14 cellular contexts compared by ENCODE assay signal in genomic region chr9:102514541-102514940, GRCh38.
"Had no signal": no experiment of that assay in that cellular context is flagged by ENCODE, and none has a peak within 500 bp of the region (broad histone marks: within the 10 kb centered on the region; RNA-seq: fewer than 3 reads in every experiment).

No MANE protein-coding gene starts in this region.

- DNase-seq: activated CD4-positive, alpha-beta memory T cell treated with anti-CD3 and anti-CD28 coated beads for 36 hours; activated CD4-positive, alpha-beta T cell treated with anti-CD3 and anti-CD28 coated beads for 36 hours; activated effector memory CD4-positive, alpha-beta T cell treated with Interleukin-2 at 50 U/mL for 16 hours; activated naive CD4-positive, alpha-beta T cell treated with anti-CD3 and anti-CD28 coated beads, Interleukin-2, amount 50 U/mL, for 16 hours; activated T-cell treated with anti-CD3 and anti-CD28 coated beads, Interleukin-2, amount 50 U/mL, for 4 hours; dorsolateral prefrontal cortex; endodermal cell; heart right ventricle; left colon; lower lobe of right lung; midbrain; sigmoid colon; stimulated activated CD4-positive, alpha-beta T cell treated with anti-CD3 and anti-CD28 coated beads, Interleukin-1b, Interleukin-23, amount 100 ng/mL, for 48 hours had no signal

- H3K27ac ChIP-seq: dorsolateral prefrontal cortex, heart right ventricle, lower lobe of right lung, sigmoid colon had no signal

- FAIRE-seq: frontal cortex had no signal
